8 cellular contexts compared by ENCODE assay signal in the genomic region with DNA sequence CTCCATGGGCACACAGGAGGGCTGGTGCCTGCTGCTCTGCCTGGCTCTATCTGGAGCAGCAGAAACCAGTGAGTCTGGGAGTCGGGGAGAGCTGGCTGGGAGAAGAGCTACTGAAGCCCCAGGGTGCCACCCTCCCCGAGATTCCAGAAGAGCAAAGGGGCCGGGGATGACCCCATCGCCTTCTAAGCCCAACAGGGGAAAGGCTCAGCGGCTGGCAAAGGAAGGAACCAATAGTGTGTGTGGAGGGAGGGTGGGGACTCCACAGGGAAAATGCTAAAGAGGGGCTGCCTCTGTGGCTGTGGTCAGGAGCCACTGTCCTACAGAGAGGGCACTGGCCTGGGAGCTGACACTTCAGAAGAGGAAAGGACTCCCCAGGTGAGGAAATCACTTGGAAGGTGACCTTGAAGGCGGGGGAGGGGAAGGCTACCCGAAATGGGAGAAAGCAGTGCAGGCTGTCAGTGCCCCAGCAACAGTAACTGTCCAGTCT. TPM values are rescaled to one million over a fixed set of nuclear protein-coding genes. Genes with fewer than 3 reads are reported as not detected.
DNase-seq lines count a peak whose midpoint lies in the region; ATAC-seq and TF ChIP-seq lines count a peak whose summit lies in the region.

No MANE protein-coding gene starts in this region.

- H3K4me1 Mint-ChIP-seq in mesothelial cell of epicardium (peaks cover 26% of the 10 kb centered on the region), type B pancreatic cell (ENCODE audit: unreplicated experiment) (peaks cover 25% of the 10 kb centered on the region)

- no peaks in the 10 kb centered on the region for H3K79me2 ChIP-seq in PC-9 (ENCODE audit: low read depth)

- intact Hi-C loops in PC-9 (cut with micrococcal nuclease; ENCODE audit: unreplicated experiment): loop anchor here (2.0 kb wide), 1 partner anchor 115 kb away; no protein-coding TSS in a partner anchor

- peaks cover 13% of the 10 kb centered on the region for H3K4me1 ChIP-seq in PC-9 (replicated peaks; ENCODE audit: insufficient read depth)
- H3K4me1 ChIP-seq in ectodermal cell (ENCODE audit: control insufficient read depth, insufficient read depth, low read length): peaks cover 36% of the 10 kb centered on the region

- H3K4me2 ChIP-seq in PC-9: peak overlapping the region; percentile 98

- H3K36me3 ChIP-seq in PC-9 (ENCODE audit: low read depth): no peaks in the 10 kb centered on the region
- no peaks in the 10 kb centered on the region for H3K36me3 ChIP-seq in ectodermal cell (ENCODE audit: control insufficient read depth, insufficient read depth, low read length)

- H3K9me2 ChIP-seq in PC-9 (ENCODE audit: insufficient read depth): no peaks in the 10 kb centered on the region

- no peak for TF ChIP-seq CTCF in PC-9 (conservative IDR thresholded peaks at IDR 0.05)
- no peak for TF ChIP-seq CTCF in mesothelial cell of epicardium (IDR thresholded peaks at IDR 0.05; ENCODE audit: unreplicated experiment)
- no peak for TF ChIP-seq CTCF in type B pancreatic cell (conservative IDR thresholded peaks at IDR 0.05)

- H3F3A ChIP-seq in PC-9 (ENCODE audit: insufficient read depth, low read depth): no peaks in the 10 kb centered on the region; the same call in 1 of the 2 replicates

- H3K36me3 Mint-ChIP-seq in mesothelial cell of epicardium (peaks cover 3% of the 10 kb centered on the region), type B pancreatic cell (peaks cover 16% of the 10 kb centered on the region)

- POLR2A ChIA-PET in PC-9 (lab: Charles Lee; ENCODE audit: unreplicated experiment): interaction anchor here (0.5 kb wide), 1 partner anchor 335 kb away, joined by 3 read pairs; no protein-coding TSS in a partner anchor

- H3K9me3 ChIP-seq in PC-9 (ENCODE audit: insufficient read depth, low read depth): no peaks in the 10 kb centered on the region
- no peaks in the 10 kb centered on the region for H3K9me3 ChIP-seq in ectodermal cell (ENCODE audit: control insufficient read depth, low read length)

- BruUV-seq in PC-9 (replicated peaks; lab: Mats Ljungman, UMichigan): no TSS peak

- no peaks in the 10 kb centered on the region for H4K20me1 ChIP-seq in PC-9 (ENCODE audit: insufficient read depth)

- H3K4me3 ChIP-seq in PC-9 (peak overlapping the region; percentile 63), ectodermal cell (ENCODE audit: insufficient read depth, low read depth, low read length) (peak overlapping the region; percentile 1)

- H3K27me3 Mint-ChIP-seq in mesothelial cell of epicardium (ENCODE audit: low read depth) (no peaks in the 10 kb centered on the region), type B pancreatic cell (no peaks in the 10 kb centered on the region)

- H3K27ac ChIP-seq in PC-9 (peak overlapping the region; percentile 52), ectodermal cell (ENCODE audit: insufficient read depth, low read depth, low read length, poor library complexity, severe bottlenecking) (peak overlapping the region; percentile 65)

- H3K27ac Mint-ChIP-seq in mesothelial cell of epicardium (peak overlapping the region; percentile 93), type B pancreatic cell (peak overlapping the region; percentile 93)

- 34 to 37% methylated on average over 7 of the region's 7 CpGs for WGBS in ectodermal cell, 2 experiments

- H3K4me3 Mint-ChIP-seq in mesothelial cell of epicardium (peak overlapping the region; percentile 78), type B pancreatic cell (peak overlapping the region; percentile 90)

- CTCF ChIA-PET in PC-9 (lab: Charles Lee): interaction anchor here (0.6 to 1.0 kb wide), 3 partner anchors 13 to 463 kb away, joined by 3 to 4 read pairs (median 3); no protein-coding TSS in a partner anchor

- DNase-seq in NCI-H82 (lab: John Stamatoyannopoulos, UW) (peak; percentile 43), NCI-H82 treated with DMSO at 0.1 percent for 48 hours (lab: John Stamatoyannopoulos, UW; ENCODE audit: unreplicated experiment) (no peak), PC-9 (no peak), mesothelial cell of epicardium (ENCODE audit: low spot score in 2 of 2, unreplicated experiment in 2 of 2) (no peak), type B pancreatic cell (ENCODE audit: extremely low spot score, unreplicated experiment) (no peak), iPS-NIHi11 (ENCODE audit: low spot score) (no peak)

- H3K27me3 ChIP-seq in PC-9 (ENCODE audit: insufficient read depth, low read depth) (no peaks in the 10 kb centered on the region), ectodermal cell (ENCODE audit: control insufficient read depth, insufficient read depth, low read length, poor library complexity, severe bottlenecking) (no peaks in the 10 kb centered on the region)

- ATAC-seq in GM21367 (IDR thresholded peaks at IDR 0.05; ENCODE audit: unreplicated experiment): no peak

- H2AFZ ChIP-seq in PC-9: peak overlapping the region; percentile 99

- H3K9me3 Mint-ChIP-seq in mesothelial cell of epicardium (no peaks in the 10 kb centered on the region), type B pancreatic cell (no peaks in the 10 kb centered on the region)

RNA-seq across cellular contexts. Expression of gene TAPBPL, which starts 0.4 kb away (rescaled TPM):
- total RNA-seq in PC-9 (2021) (26.0 and 27.8 TPM in 2 replicates), mesothelial cell of epicardium (2.2 to 2.6 TPM (median 2.5 TPM) in 3 replicates), type B pancreatic cell (ENCODE audit: low replicate concordance) (12.4 and 21.1 TPM in 2 replicates)
- not detected for polyA plus RNA-seq in ectodermal cell (2013, experiment 1 of 4)
- 0.66 TPM for polyA plus RNA-seq in ectodermal cell (2013, experiment 2 of 4)
- 0.37 TPM for polyA plus RNA-seq in ectodermal cell (2013, experiment 3 of 4)
- polyA plus RNA-seq in ectodermal cell (2013, experiment 4 of 4): 0.20 TPM

RNA-seq across cellular contexts. Expression of gene CD27, which starts 7.5 kb away (rescaled TPM):
- total RNA-seq in PC-9 (2021) (not detected in 2 replicates), mesothelial cell of epicardium (not detected in 3 replicates), type B pancreatic cell (ENCODE audit: low replicate concordance) (not detected in 2 replicates)
- polyA plus RNA-seq in ectodermal cell (2013, experiment 1 of 4): not detected
- polyA plus RNA-seq in ectodermal cell (2013, experiment 2 of 4): 0.32 TPM
- polyA plus RNA-seq in ectodermal cell (2013, experiment 3 of 4): not detected
- polyA plus RNA-seq in ectodermal cell (2013, experiment 4 of 4): not detected

RNA-seq across cellular contexts. Expression of gene VAMP1, which starts 18.2 kb away (rescaled TPM):
- total RNA-seq in PC-9 (2021): 7.7 and 9.1 TPM in 2 replicates
- 25.1 TPM for polyA plus RNA-seq in ectodermal cell (2013, experiment 1 of 4)
- polyA plus RNA-seq in ectodermal cell (2013, experiment 2 of 4): 21.6 TPM
- 27.4 TPM for polyA plus RNA-seq in ectodermal cell (2013, experiment 3 of 4)
- 35.2 TPM for polyA plus RNA-seq in ectodermal cell (2013, experiment 4 of 4)
- 5.2 to 6.9 TPM (median 6.4 TPM) in 3 replicates for total RNA-seq in mesothelial cell of epicardium
- 10.1 and 12.7 TPM in 2 replicates for total RNA-seq in type B pancreatic cell (ENCODE audit: low replicate concordance)

RNA-seq across cellular contexts. Expression of gene MRPL51, which starts 40.8 kb away (rescaled TPM):
- total RNA-seq in PC-9 (2021) (432 and 456 TPM in 2 replicates), mesothelial cell of epicardium (137 to 148 TPM (median 145 TPM) in 3 replicates), type B pancreatic cell (ENCODE audit: low replicate concordance) (213 and 396 TPM in 2 replicates)
- 188 TPM for polyA plus RNA-seq in ectodermal cell (2013, experiment 1 of 4)
- polyA plus RNA-seq in ectodermal cell (2013, experiment 2 of 4): 181 TPM
- polyA plus RNA-seq in ectodermal cell (2013, experiment 3 of 4): 217 TPM
- 237 TPM for polyA plus RNA-seq in ectodermal cell (2013, experiment 4 of 4)

RNA-seq across cellular contexts. Expression of gene NCAPD2, which starts 41.6 kb away (rescaled TPM):
- total RNA-seq in PC-9 (2021) (220 and 266 TPM in 2 replicates), mesothelial cell of epicardium (56.3 to 62.6 TPM (median 57.1 TPM) in 3 replicates), type B pancreatic cell (ENCODE audit: low replicate concordance) (96.5 and 109 TPM in 2 replicates)
- polyA plus RNA-seq in ectodermal cell (2013, experiment 1 of 4): 127 TPM
- polyA plus RNA-seq in ectodermal cell (2013, experiment 2 of 4): 115 TPM
- 112 TPM for polyA plus RNA-seq in ectodermal cell (2013, experiment 3 of 4)
- 112 TPM for polyA plus RNA-seq in ectodermal cell (2013, experiment 4 of 4)
